Comparison of ENCODE assay signal across 8 cellular contexts in genomic region chr2:135531231-135532197, GRCh38. TPM values are rescaled to one million over a fixed set of nuclear protein-coding genes. Genes with fewer than 3 reads are reported as not detected.
DNase-seq lines count a peak whose midpoint lies in the region; TF ChIP-seq lines count a peak whose summit lies in the region.

R3HDM1 (plus strand) TSS chr2:135531484; CDS start chr2:135604846, 73,362 bp downstream.

- peak within 1 kb of the TSS; percentile 93 for H3K27ac ChIP-seq in effector memory CD4-positive, alpha-beta T cell (ENCODE audit: insufficient read depth, low read length, poor library complexity, severe bottlenecking)

- no peaks in the 10 kb centered on the region for H3K36me3 ChIP-seq in effector memory CD4-positive, alpha-beta T cell (ENCODE audit: control insufficient read depth, insufficient read depth, low read length)

- no peaks in the 10 kb centered on the region for H3K27me3 ChIP-seq in effector memory CD4-positive, alpha-beta T cell (replicated peaks; ENCODE audit: control insufficient read depth, insufficient read depth, low read length, poor library complexity, severe bottlenecking)

- no peak for TF ChIP-seq CTCF in GM20000 (IDR thresholded peaks at IDR 0.05; ENCODE audit: extremely low read depth, missing control alignments)

- H3K9me3 ChIP-seq in effector memory CD4-positive, alpha-beta T cell (ENCODE audit: control insufficient read depth, low read length): no peaks in the 10 kb centered on the region

- peaks cover 3% of the 10 kb centered on the region for H3K4me1 ChIP-seq in effector memory CD4-positive, alpha-beta T cell (ENCODE audit: control insufficient read depth, insufficient read depth, low read length, poor library complexity, severe bottlenecking)

- H3K4me3 ChIP-seq in effector memory CD4-positive, alpha-beta T cell (ENCODE audit: insufficient read depth, low read depth, low read length, poor library complexity, severe bottlenecking): peak within 1 kb of the TSS; percentile 93

- peak; percentile 100 for DNase-seq in COR-L47 (lab: John Stamatoyannopoulos, UW)
- peak; percentile 96 for DNase-seq in GM20000 (ENCODE audit: low spot score)
- peak; percentile 100 for DNase-seq in HT-29 (ENCODE audit: low spot score)
- DNase-seq in NOMO-1 (lab: John Stamatoyannopoulos, UW; ENCODE audit: unreplicated experiment in 2 of 2): peak; percentile 97 to 99
- peak; percentile 86 to 94 (median 92) for DNase-seq in effector memory CD4-positive, alpha-beta T cell
- DNase-seq in lung microvascular endothelial cell (ENCODE audit: low read depth in 2 of 2): peak; percentile 100
- peak; percentile 89 to 96 (median 90) for DNase-seq in stimulated activated CD4-positive, alpha-beta T cell treated with anti-CD3 and anti-CD28 coated beads, TNF-alpha, amount 100 ng/mL, for 48 hours (ENCODE audit: low read depth in 3 of 3)

- POLR2A ChIA-PET in activated CD8-positive, alpha-beta memory T cell treated with anti-CD3 and anti-CD28 coated beads for 36 hours (lab: Charles Lee): interaction anchor here (1.0 to 1.7 kb wide), 2 partner anchors 211 to 479 kb away, joined by 4 to 6 read pairs; no protein-coding TSS in a partner anchor

- CTCF ChIA-PET in activated CD8-positive, alpha-beta memory T cell treated with anti-CD3 and anti-CD28 coated beads for 36 hours (lab: Charles Lee): no interaction called here

RNA-seq across cellular contexts. Expression of gene R3HDM1, which starts in this region (rescaled TPM):
- total RNA-seq in HT-29 (2014; rRNA removed; shearing (Covaris generic)): 6.0 and 9.8 TPM in 2 replicates
- 10 to 100 TPM; 57.8 to 58.7 TPM for total RNA-seq in activated CD8-positive, alpha-beta memory T cell treated with anti-CD3 and anti-CD28 coated beads for 36 hours
- 5.0 and 5.8 TPM in 2 replicates for total RNA-seq in lung microvascular endothelial cell

Comparison
In these comparisons a context has a peak if more than half of its experiments do, and no peak if none do; other contexts are left out.
1. Peak in every context shown above with its lines: DNase-seq, H3K4me3 ChIP-seq and H3K27ac ChIP-seq.